Comparison of ENCODE assay signal across 23 cellular contexts in genomic region chr5:65874241-65874640, GRCh38. TPM values are rescaled to one million over a fixed set of nuclear protein-coding genes. Genes with fewer than 3 reads are reported as not detected.
DNase-seq lines count a peak whose midpoint lies in the region; TF ChIP-seq lines count a peak whose summit lies in the region.
"Had no signal": no experiment of that assay in that cellular context is flagged by ENCODE, and none has a peak within 500 bp of the region (broad histone marks: within the 10 kb centered on the region; RNA-seq: fewer than 3 reads in every experiment).

No MANE protein-coding gene starts in this region.

- H3K4me1 Mint-ChIP-seq in MCF 10A (ENCODE audit: insufficient read depth, unreplicated experiment) = peaks cover 21% of the 10 kb centered on the region
- H3K4me1 Mint-ChIP-seq in H9 = no peaks in the 10 kb centered on the region

- no peak for TF ChIP-seq CTCF in MCF 10A (IDR thresholded peaks at IDR 0.05; ENCODE audit: unreplicated experiment)
- TF ChIP-seq CTCF in breast epithelium (IDR thresholded peaks at IDR 0.05) = no peak
- no peak for TF ChIP-seq CTCF in astrocyte of the spinal cord (IDR thresholded peaks at IDR 0.05; ENCODE audit: low read depth, low read length)
- TF ChIP-seq CTCF in H9 (conservative IDR thresholded peaks at IDR 0.05) = no peak

- H3K9ac ChIP-seq in H9 (ENCODE audit: extremely low read depth, insufficient read length, low read length) = no peak overlapping the region
- H3K9ac ChIP-seq: parathyroid adenoma had no signal

- H4K8ac ChIP-seq in H9 (replicated peaks; ENCODE audit: insufficient read length, low read depth, low read length) = no peak overlapping the region

- intact Hi-C loops in MCF 10A (cut with micrococcal nuclease) = no loop called here
- intact Hi-C loops in breast epithelium (cut with DNase I; ENCODE audit: low total_unique reads) = no loop called here

- H3K36me3 Mint-ChIP-seq in MCF 10A (ENCODE audit: insufficient read depth, unreplicated experiment) (no peaks in the 10 kb centered on the region), H9 (ENCODE audit: insufficient read depth in 1 of 3, low read depth in 3 of 3) (no peaks in the 10 kb centered on the region; a peak in 1 of 7 replicates)

- H2AK5ac ChIP-seq in H9 (ENCODE audit: insufficient read length, low read length) = no peak overlapping the region

- BruUV-seq in MCF 10A (replicated peaks; lab: Mats Ljungman, UMichigan) = no TSS peak

- H2AFZ ChIP-seq in H9 (ENCODE audit: low read length) = no peak overlapping the region
- H2AFZ ChIP-seq: parathyroid adenoma had no signal

- H3K27me3 ChIP-seq in breast epithelium (no peaks in the 10 kb centered on the region), H9 (ENCODE audit: insufficient read depth, low read length) (no peaks in the 10 kb centered on the region)
- H3K27me3 ChIP-seq: cardiac muscle cell, esophagus muscularis mucosa had no signal

- H2BK15ac ChIP-seq in H9 (ENCODE audit: low read depth, low read length) = no peak overlapping the region

- no peak overlapping the region for H3K27ac ChIP-seq in breast epithelium
- no peak overlapping the region for H3K27ac ChIP-seq in H9 (ENCODE audit: insufficient read length, low read depth, low read length)
- H3K27ac ChIP-seq: C4-2B, cardiac muscle cell, esophagus muscularis mucosa, lower lobe of right lung, parathyroid adenoma, SK-N-MC had no signal

- CTCF ChIA-PET in MCF 10A (lab: Yijun Ruan, JAX) = no interaction called here

- no peaks in the 10 kb centered on the region for H3K23me2 ChIP-seq in H9 (ENCODE audit: insufficient read length, low read depth, low read length, poor library complexity, severe bottlenecking)

- in situ Hi-C loops in astrocyte of the spinal cord (cut with HindIII; ENCODE audit: low sequenced_read_pairs) = no loop called here

- POLR2A ChIA-PET in MCF 10A (lab: Yijun Ruan, JAX) = interaction anchor here (1.1 to 2.5 kb wide), 2 partner anchors 21 to 52 kb away, joined by 8 to 9 read pairs; partner anchors contain the start of gene ERBIN

- H3K18ac ChIP-seq in H9 (ENCODE audit: insufficient read length, low read depth, low read length) = no peak overlapping the region

- no peak overlapping the region for H3K23ac ChIP-seq in H9 (ENCODE audit: insufficient read length, low read depth, low read length)

- H3K79me1 ChIP-seq in H9 (ENCODE audit: insufficient read depth, low read depth, low read length, poor library complexity, severe bottlenecking) = no peaks in the 10 kb centered on the region

- H2BK12ac ChIP-seq in H9 (ENCODE audit: insufficient read length, low read depth, low read length) = no peak overlapping the region

- H3K27me3 Mint-ChIP-seq in MCF 10A (ENCODE audit: insufficient read depth, unreplicated experiment) = no peaks in the 10 kb centered on the region
- no peaks in the 10 kb centered on the region for H3K27me3 Mint-ChIP-seq in H9 (ENCODE audit: low read depth)
- H3K27me3 Mint-ChIP-seq: activated naive CD8-positive, alpha-beta T cell treated with anti-CD3 and anti-CD28 coated beads, Interleukin-2, amount 10 ng/mL, durations not matched to agents 7 days and 5 days; naive thymus-derived CD8-positive, alpha-beta T cell had no signal

- H3K9me3 ChIP-seq in breast epithelium = no peaks in the 10 kb centered on the region
- no peaks in the 10 kb centered on the region for H3K9me3 ChIP-seq in H9 (ENCODE audit: control insufficient read depth, low read depth, low read length)
- H3K9me3 ChIP-seq: esophagus muscularis mucosa, lower lobe of right lung had no signal

- TF ChIP-seq POLR2A in breast epithelium (IDR thresholded peaks at IDR 0.05) = no peak

- no peaks in the 10 kb centered on the region for H3K79me2 ChIP-seq in H9 (ENCODE audit: insufficient read depth, low read length)
- H3K79me2 ChIP-seq: parathyroid adenoma had no signal

- H3K4ac ChIP-seq in H9 (ENCODE audit: low read depth, low read length) = no peak overlapping the region

- H2BK5ac ChIP-seq in H9 (ENCODE audit: insufficient read length, low read length) = no peak overlapping the region

- H4K20me1 ChIP-seq in H9 (ENCODE audit: control insufficient read depth, insufficient read depth, insufficient read length) = no peaks in the 10 kb centered on the region

- no peak overlapping the region for H2BK120ac ChIP-seq in H9 (ENCODE audit: low read depth, low read length, poor library complexity, severe bottlenecking)

- no peak overlapping the region for H3K56ac ChIP-seq in H9 (ENCODE audit: insufficient read length, low read depth, low read length)

- H3K27ac Mint-ChIP-seq in MCF 10A (ENCODE audit: low read depth, unreplicated experiment) (no peak overlapping the region), H9 (no peak overlapping the region; a peak in 1 of 7 replicates)
- H3K27ac Mint-ChIP-seq: activated naive CD8-positive, alpha-beta T cell treated with anti-CD3 and anti-CD28 coated beads, Interleukin-2, amount 10 ng/mL, durations not matched to agents 7 days and 5 days; activated T-helper 1 cell treated with anti-CD3 and anti-CD28 coated beads, Interleukin-12 subunit alpha, Interleukin-12 subunit beta, Interleukin-2, Interleukin-4 antibody, amounts not matched to agents 30 ng/mL and 10 ng/mL and 1 ng/mL, durations not matched to agents 14 hours and 24 hours and 36 hours had no signal

- H4K5ac ChIP-seq in H9 (ENCODE audit: insufficient read length, low read depth, low read length) = no peak overlapping the region

- no peak overlapping the region for H3K14ac ChIP-seq in H9 (ENCODE audit: insufficient read depth, low read length)

- H3K9me3 Mint-ChIP-seq in MCF 10A (ENCODE audit: unreplicated experiment) = peaks cover 7% of the 10 kb centered on the region
- H3K9me3 Mint-ChIP-seq in H9 = peaks cover 0 to 8% of the 10 kb centered on the region in 2 experiments; a peak in 2 of 5 replicates

- H3T11ph ChIP-seq in H9 (ENCODE audit: low read length) = no peak overlapping the region

- H2BK20ac ChIP-seq in H9 (ENCODE audit: low read depth, low read length, poor library complexity, severe bottlenecking) = no peak overlapping the region

- H4K91ac ChIP-seq in H9 (ENCODE audit: insufficient read length, low read depth, low read length) = no peak overlapping the region

- no peaks in the 10 kb centered on the region for H3K36me3 ChIP-seq in breast epithelium
- H3K36me3 ChIP-seq: cardiac muscle cell, esophagus muscularis mucosa, lower lobe of right lung had no signal

- no CpG with 5 or more reads among the region's 3 CpGs for WGBS in H9 (ENCODE audit: extremely low coverage, insufficient read length, low lambda C conversion rate)

- H3K4me1 ChIP-seq in breast epithelium = no peaks in the 10 kb centered on the region
- H3K4me1 ChIP-seq in H9 (ENCODE audit: insufficient read depth, low read length) = no peaks in the 10 kb centered on the region
- H3K4me1 ChIP-seq: esophagus muscularis mucosa, lower lobe of right lung, parathyroid adenoma had no signal

- H3K4me3 ChIP-seq in breast epithelium = no peak overlapping the region
- H3K4me3 ChIP-seq in astrocyte of the spinal cord (ENCODE audit: low read depth, low read length) = no peak overlapping the region
- H3K4me3 ChIP-seq: cardiac muscle cell, esophagus muscularis mucosa, lower lobe of right lung, SK-N-MC had no signal

- H3K4me2 ChIP-seq in H9 (ENCODE audit: insufficient read depth, insufficient read length, low read length) = no peak overlapping the region

- DNase-seq in MCF 10A (ENCODE audit: unreplicated experiment) (peak; percentile 85), breast epithelium (ENCODE audit: low spot score in 2 of 2) (no peak), astrocyte of the spinal cord (ENCODE audit: low read depth, low spot score) (peak; percentile 64), glomerular visceral epithelial cell (ENCODE audit: extremely low spot score) (peak; percentile 47), H9 (no peak)
- DNase-seq in activated CD4-positive, CD25-positive, alpha-beta regulatory T cell (lab: John Stamatoyannopoulos, UW) = no peak
- DNase-seq in activated effector memory CD4-positive, alpha-beta T cell treated with Interleukin-2 at 50 U/mL for 16 hours = no peak
- no peak for DNase-seq in stimulated activated CD4-positive, alpha-beta T cell treated with anti-CD3 and anti-CD28 coated beads, Interleukin-1b, Interleukin-23, amount 100 ng/mL, for 48 hours
- DNase-seq: activated CD4-positive, alpha-beta T cell treated with anti-CD3 and anti-CD28 coated beads for 1 hour; activated naive CD8-positive, alpha-beta T cell treated with anti-CD3 and anti-CD28 coated beads, Interleukin-2, amount 10 ng/mL, durations not matched to agents 7 days and 5 days; lower lobe of right lung; naive thymus-derived CD8-positive, alpha-beta T cell; NCI-H1436; NCI-H2171 treated with DMSO at 0.1 percent for 48 hours; NCI-H774; stimulated activated CD8-positive, alpha-beta memory T cell treated with anti-CD3 and anti-CD28 coated beads, Interleukin-4, amount 100 ng/mL, for 48 hours; T-helper 9 cell had no signal

- H3K4me3 Mint-ChIP-seq in MCF 10A (ENCODE audit: unreplicated experiment) (no peak overlapping the region), H9 (no peak overlapping the region)
- H3K4me3 Mint-ChIP-seq: activated naive CD8-positive, alpha-beta T cell treated with anti-CD3 and anti-CD28 coated beads, Interleukin-2, amount 10 ng/mL, durations not matched to agents 7 days and 5 days; activated T-helper 1 cell treated with anti-CD3 and anti-CD28 coated beads, Interleukin-12 subunit alpha, Interleukin-12 subunit beta, Interleukin-2, Interleukin-4 antibody, amounts not matched to agents 30 ng/mL and 10 ng/mL and 1 ng/mL, durations not matched to agents 14 hours and 24 hours and 36 hours; naive thymus-derived CD8-positive, alpha-beta T cell had no signal

RNA-seq across cellular contexts. Expression of gene ERBIN, which starts 52.1 kb away (rescaled TPM):
- total RNA-seq in MCF 10A (2022) (69.2 and 71.3 TPM in 2 replicates), breast epithelium (100 to 1,000 TPM in 1 of 3 donors, 10 to 100 TPM in 2; 63.5 to 131 (median 97.7) TPM), H9 (2021) (38.9 and 42.9 TPM in 2 replicates)

Comparison
In these comparisons a context has a peak if more than half of its experiments do, and no peak if none do; other contexts are left out.
1. DNase-seq: peak in MCF 10A (single experiment), astrocyte of the spinal cord (single experiment) and glomerular visceral epithelial cell (single experiment); none in breast epithelium (0 of 2), activated CD4-positive, CD25-positive, alpha-beta regulatory T cell (0 of 4), activated effector memory CD4-positive, alpha-beta T cell treated with Interleukin-2 at 50 U/mL for 16 hours (single experiment), stimulated activated CD4-positive, alpha-beta T cell treated with anti-CD3 and anti-CD28 coated beads, Interleukin-1b, Interleukin-23, amount 100 ng/mL, for 48 hours (single experiment) and H9 (single experiment).